In genomic region chr3:52534281-52535183, GRCh38 we compare ENCODE assay signal across 1 cellular context.
TF ChIP-seq lines count a peak whose summit lies in the region.

No MANE protein-coding gene starts in this region.

TF ChIP-seq in A549, 52 proteins besides CTCF, POLR2A, EP300 and RAD21 (continued from another document):
- no peak for TF ChIP-seq ATOH8 (CRISPR knock-in tag; IDR thresholded peaks at IDR 0.05; ENCODE audit: low read depth)
- no peak for TF ChIP-seq BCL3 (IDR thresholded peaks at IDR 0.05)
- TF ChIP-seq CHD2 (IDR thresholded peaks at IDR 0.05; ENCODE audit: low read length, partially characterized antibody): no peak
- TF ChIP-seq BHLHE40 (IDR thresholded peaks at IDR 0.05; ENCODE audit: low read depth, low read length): no peak
